Comparison of ENCODE assay signal across 15 cellular contexts in genomic region chr6:159943101-159943632, GRCh38. TPM values are rescaled to one million over a fixed set of nuclear protein-coding genes. Genes with fewer than 3 reads are reported as not detected.
DNase-seq lines count a peak whose midpoint lies in the region; ATAC-seq and TF ChIP-seq lines count a peak whose summit lies in the region.
"Had no signal": no experiment of that assay in that cellular context is flagged by ENCODE, and none has a peak within 500 bp of the region (broad histone marks: within the 10 kb centered on the region; RNA-seq: fewer than 3 reads in every experiment).

No MANE protein-coding gene starts in this region.

- H3K9me3 ChIP-seq in SK-N-SH (no peaks in the 10 kb centered on the region), mesenchymal stem cell (ENCODE audit: control insufficient read depth, low read length) (peaks cover 22% of the 10 kb centered on the region), aorta (ENCODE audit: control insufficient read depth, low read length) (no peaks in the 10 kb centered on the region)

- peaks cover 16% of the 10 kb centered on the region for H3K27me3 Mint-ChIP-seq in nephron progenitor cell (ENCODE audit: low read depth, poor library complexity)

- H4K91ac ChIP-seq in mesenchymal stem cell (ENCODE audit: low read length) = no peak overlapping the region

- TF ChIP-seq EP300 in SK-N-SH (IDR thresholded peaks at IDR 0.05; ENCODE audit: borderline replicate concordance in 1 of 2, low read depth in 1 of 2, low read length in 1 of 2) = no peak

- H3K27me3 ChIP-seq in SK-N-SH (ENCODE audit: insufficient read depth) (no peaks in the 10 kb centered on the region; the same call in 1 of the 2 replicates), mesenchymal stem cell (ENCODE audit: control insufficient read depth in 1 of 2, insufficient read depth in 1 of 2, low read length in 2 of 2) (no peaks in the 10 kb centered on the region), aorta (ENCODE audit: control insufficient read depth in 1 of 2, insufficient read depth in 2 of 2, low read length in 1 of 2) (no peaks in the 10 kb centered on the region)

- no peak overlapping the region for H2BK120ac ChIP-seq in mesenchymal stem cell (ENCODE audit: low read depth, low read length)

- no peak overlapping the region for H3K14ac ChIP-seq in mesenchymal stem cell (ENCODE audit: low read length in 2 of 2)

- H3K4me2 ChIP-seq in SK-N-SH (0 out of 2 replicates have a peak overlapping the region, but pooled peaks have one; percentile 48), mesenchymal stem cell (ENCODE audit: low read length, poor library complexity, severe bottlenecking) (no peak overlapping the region)

- WGBS in SK-N-SH (ENCODE audit: low lambda C conversion rate) = 26% methylated on average over 6 of the region's 6 CpGs
- WGBS in mesenchymal stem cell = 73% methylated on average over 6 of the region's 6 CpGs
- WGBS in aorta, 2 donors = 33 to 37% methylated on average over 6 of the region's 6 CpGs

- ATAC-seq in SK-N-SH treated with all-trans-retinoic acid at 6 μM for 48 hours (no peak), aorta (ENCODE audit: low FRiP score) (peak; percentile 51), GM21423 (IDR thresholded peaks at IDR 0.05; ENCODE audit: unreplicated experiment) (no peak)
- ATAC-seq: Panc1; stimulated activated naive CD8-positive, alpha-beta T cell treated with anti-CD3 and anti-CD28 coated beads, Interleukin-15, Interleukin-2, amounts not matched to agents 100 U/mL and 50 U/mL, for 24 hours had no signal

- no peak overlapping the region for H3K18ac ChIP-seq in mesenchymal stem cell (ENCODE audit: low read depth in 1 of 2, low read length in 2 of 2)

- H3K36me3 ChIP-seq in SK-N-SH (replicated peaks in 1 of 2; ENCODE audit: control insufficient read depth in 1 of 2, insufficient read depth in 2 of 2, low read length in 1 of 2) = no peaks in the 10 kb centered on the region
- no peaks in the 10 kb centered on the region for H3K36me3 ChIP-seq in mesenchymal stem cell (ENCODE audit: control insufficient read depth in 1 of 2, insufficient read depth in 2 of 2, low read depth in 1 of 2, low read length in 2 of 2)
- H3K36me3 ChIP-seq in aorta (ENCODE audit: control insufficient read depth in 1 of 2, insufficient read depth in 2 of 2, low read length in 1 of 2) = no peaks in the 10 kb centered on the region

- POLR2A ChIA-PET in SK-N-SH (lab: Yijun Ruan, JAX) = no interaction called here

- no peaks in the 10 kb centered on the region for H4K20me1 ChIP-seq in SK-N-SH (ENCODE audit: insufficient read depth)

- intact Hi-C loops in aorta (cut with DNase I) = loop anchor here (2.0 to 10.0 kb wide), 3 partner anchors 80 to 251 kb away; partner anchors contain the start of gene SOD2 (in 2 of the 2)

- no peak overlapping the region for H2BK15ac ChIP-seq in mesenchymal stem cell (ENCODE audit: low read depth, poor library complexity, severe bottlenecking)

- no peaks in the 10 kb centered on the region for H3K79me1 ChIP-seq in mesenchymal stem cell (replicated peaks; ENCODE audit: low read length, poor library complexity, severe bottlenecking)

- H3K27ac Mint-ChIP-seq in nephron progenitor cell = no peak overlapping the region

- H3F3A ChIP-seq in SK-N-SH (replicated peaks; ENCODE audit: insufficient read depth) = no peaks in the 10 kb centered on the region

- H3K4me1 ChIP-seq in SK-N-SH (ENCODE audit: control insufficient read depth in 1 of 2, insufficient read depth in 2 of 2, low read depth in 1 of 2, low read length in 1 of 2) (no peaks in the 10 kb centered on the region), mesenchymal stem cell (ENCODE audit: control insufficient read depth, insufficient read depth, low read depth, low read length) (no peaks in the 10 kb centered on the region), aorta (ENCODE audit: control insufficient read depth in 1 of 2, insufficient read depth in 2 of 2, low read length in 2 of 2) (peaks cover 2% of the 10 kb centered on the region in 2 donors)

- H3K27ac ChIP-seq in SK-N-SH (ENCODE audit: low read depth in 2 of 2, low read length in 1 of 2) (no peak overlapping the region), mesenchymal stem cell (ENCODE audit: low read length, poor library complexity, severe bottlenecking) (no peak overlapping the region), aorta (ENCODE audit: low read depth in 1 of 2, low read length in 2 of 2) (no peak overlapping the region)

- CTCF ChIA-PET in SK-N-SH (lab: Yijun Ruan, JAX) = interaction anchor here (1.1 to 2.1 kb wide), 4 partner anchors 21 to 251 kb away, joined by 3 to 13 read pairs (median 4); no protein-coding TSS in a partner anchor

- H3K36me3 Mint-ChIP-seq in nephron progenitor cell (ENCODE audit: low read depth) = no peaks in the 10 kb centered on the region

- H3K4ac ChIP-seq in mesenchymal stem cell (ENCODE audit: low read depth in 1 of 2, low read length in 2 of 2) = no peak overlapping the region

- no peak overlapping the region for H3K4me3 Mint-ChIP-seq in nephron progenitor cell

- no peak for TF ChIP-seq RAD21 in SK-N-SH (IDR thresholded peaks at IDR 0.05; ENCODE audit: low read length)

- no peak overlapping the region for H3K23ac ChIP-seq in mesenchymal stem cell (ENCODE audit: low read length in 2 of 2)

- no peak overlapping the region for H4K8ac ChIP-seq in mesenchymal stem cell (ENCODE audit: low read length)

- H2AFZ ChIP-seq in SK-N-SH (ENCODE audit: low read depth) = peak overlapping the region; percentile 16; the same call in 1 of the 2 replicates
- H2AFZ ChIP-seq in mesenchymal stem cell (ENCODE audit: low read depth, low read length) = no peak overlapping the region

- no peak overlapping the region for H2AK5ac ChIP-seq in mesenchymal stem cell (ENCODE audit: low read length, severe bottlenecking)

- H3K4me3 ChIP-seq in SK-N-SH (ENCODE audit: low read depth in 2 of 2, low read length in 1 of 2) (no peak overlapping the region), fibroblast of mammary gland (ENCODE audit: control insufficient read depth, low read depth, low read length) (no peak overlapping the region), mesenchymal stem cell (ENCODE audit: insufficient read depth in 1 of 2, low read depth in 1 of 2, low read length in 2 of 2) (no peak overlapping the region), aorta (ENCODE audit: low read length in 2 of 2) (no peak overlapping the region)

- H3K4me1 Mint-ChIP-seq in nephron progenitor cell = no peaks in the 10 kb centered on the region

- no peaks in the 10 kb centered on the region for H3K79me2 ChIP-seq in SK-N-SH (ENCODE audit: insufficient read depth)

- peaks cover 27% of the 10 kb centered on the region for H3K9me3 Mint-ChIP-seq in nephron progenitor cell

- no peak overlapping the region for H2BK12ac ChIP-seq in mesenchymal stem cell (ENCODE audit: low read length in 2 of 2)

- no peak overlapping the region for H2BK5ac ChIP-seq in mesenchymal stem cell (ENCODE audit: low read depth, low read length, poor library complexity, severe bottlenecking)

- H3K9ac ChIP-seq in SK-N-SH (no peak overlapping the region), mesenchymal stem cell (ENCODE audit: low read length) (peak overlapping the region; percentile 72)

- TF ChIP-seq CTCF in SK-N-SH (IDR thresholded peaks at IDR 0.05) (no peak), fibroblast of mammary gland (conservative IDR thresholded peaks at IDR 0.05; ENCODE audit: control insufficient read depth, insufficient read depth, low read depth, low read length) (no peak), nephron progenitor cell (IDR thresholded peaks at IDR 0.05) (no peak)

- no peaks in the 10 kb centered on the region for H3K9me2 ChIP-seq in SK-N-SH

- DNase-seq in SK-N-SH (no peak), fibroblast of mammary gland (ENCODE audit: low read depth) (peak; percentile 75), mesenchymal stem cell (no peak), aorta (no peak), NOMO-1 (lab: John Stamatoyannopoulos, UW; ENCODE audit: unreplicated experiment in 2 of 2) (no peak), nephron progenitor cell (no peak)
- DNase-seq: 8988T; activated CD8-positive, alpha-beta memory T cell treated with anti-CD3 and anti-CD28 coated beads, Interleukin-2, amount 50 U/mL, for 4 hours; anterior cingulate cortex; erythroblast; nucleus accumbens; stimulated activated naive CD8-positive, alpha-beta T cell treated with anti-CD3 and anti-CD28 coated beads, Interleukin-15, Interleukin-2, amounts not matched to agents 100 U/mL and 50 U/mL, for 24 hours had no signal

TF ChIP-seq in SK-N-SH, 30 proteins besides CTCF, POLR2A, EP300 and RAD21 (continues in another document):
- no peak for TF ChIP-seq POLR2AphosphoS5 (IDR thresholded peaks at IDR 0.05; ENCODE audit: low read depth, low read length)
- no peak for TF ChIP-seq SIN3A (IDR thresholded peaks at IDR 0.05; ENCODE audit: borderline replicate concordance, low read depth, low read length)

TF ChIP-seq in SK-N-SH treated with all-trans-retinoic acid at 6 μM for 48 hours, 23 proteins besides CTCF, POLR2A, EP300 and RAD21 (continues in another document):
- TF ChIP-seq CSDC2 (CRISPR knock-in tag; IDR thresholded peaks at IDR 0.05) (no peak), ARNTL (CRISPR knock-in tag; IDR thresholded peaks at IDR 0.05; ENCODE audit: borderline replicate concordance, low read depth) (no peak), TOX (CRISPR knock-in tag; IDR thresholded peaks at IDR 0.05; ENCODE audit: borderline replicate concordance) (no peak), ZNF8 (CRISPR knock-in tag; IDR thresholded peaks at IDR 0.05) (no peak), CREB5 (CRISPR knock-in tag; IDR thresholded peaks at IDR 0.05; ENCODE audit: low read depth) (no peak)

RNA-seq across cellular contexts. Expression of gene IGF2R, which starts 25.7 kb away (rescaled TPM):
- polyA plus RNA-seq in SK-N-SH (2012; rRNA removed) (25.7 and 45.0 TPM in 2 replicates), aorta (10 to 100 TPM in 1 of 2 donors, 1 to 10 TPM in 1; 5.8 to 32.4 TPM)
- 34.7 and 43.1 TPM in 2 replicates for polyA plus RNA-seq in SK-N-SH (2012; cell fraction: cytosol; rRNA removed)
- polyA plus RNA-seq in SK-N-SH (2012; cell fraction: nucleus; rRNA removed) = 52.3 and 71.0 TPM in 2 replicates
- polyA plus RNA-seq in mesenchymal stem cell (2013, experiment 1 of 2) = 109 TPM
- polyA plus RNA-seq in mesenchymal stem cell (2013, experiment 2 of 2) = 99.8 TPM
- total RNA-seq in aorta = 10 to 100 TPM; 76.8 to 82.0 TPM

RNA-seq across cellular contexts. Expression of gene MAS1, which starts 52.4 kb away (rescaled TPM):
- not detected in 2 replicates for polyA plus RNA-seq in SK-N-SH (2012; rRNA removed)
- polyA plus RNA-seq in SK-N-SH (2012; cell fraction: cytosol; rRNA removed) = not detected in 2 replicates
- not detected in 2 replicates for polyA plus RNA-seq in SK-N-SH (2012; cell fraction: nucleus; rRNA removed)
- polyA plus RNA-seq in mesenchymal stem cell (2013, experiment 1 of 2) = not detected
- polyA plus RNA-seq in mesenchymal stem cell (2013, experiment 2 of 2) = not detected
- under 1 TPM in 1 of 2 donors, not detected in 1; 0.12 TPM for total RNA-seq in aorta
- not detected for polyA plus RNA-seq in aorta
